In the genomic region with DNA sequence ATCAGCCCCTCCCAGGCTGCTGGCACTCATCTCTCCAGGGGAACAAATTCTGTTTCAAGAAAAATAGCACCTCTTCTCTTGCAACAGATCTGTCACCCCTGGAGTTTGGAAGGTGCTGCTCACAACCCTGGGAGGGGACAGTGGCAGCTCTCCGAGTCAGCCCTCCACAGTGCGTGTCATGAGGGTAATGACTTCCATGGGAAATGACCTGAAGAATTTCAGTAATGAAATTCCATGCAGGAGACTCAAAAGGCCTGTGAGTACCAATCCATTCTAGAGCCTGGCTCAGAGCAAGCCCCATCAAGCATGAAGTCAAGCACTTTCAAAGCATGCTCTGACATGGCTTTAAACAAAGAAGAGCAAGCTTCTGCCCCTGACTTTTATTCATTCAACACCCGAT, we compare ENCODE assay signal across 18 cellular contexts.
DNase-seq lines count a peak whose midpoint lies in the region; ATAC-seq, FAIRE-seq and TF ChIP-seq lines count a peak whose summit lies in the region.
"Had no signal": no experiment of that assay in that cellular context is flagged by ENCODE, and none has a peak within 500 bp of the region (broad histone marks: within the 10 kb centered on the region; RNA-seq: fewer than 3 reads in every experiment).

No MANE protein-coding gene starts in this region.

- peaks cover 42% of the 10 kb centered on the region for H3K4me1 Mint-ChIP-seq in type B pancreatic cell (ENCODE audit: unreplicated experiment)
- H3K4me1 Mint-ChIP-seq: CD8-positive, alpha-beta memory T cell had no signal

- H2BK15ac ChIP-seq in mesendoderm (replicated peaks; ENCODE audit: low read depth) = no peak overlapping the region

- peak; percentile 46 for DNase-seq in DMS79 (lab: John Stamatoyannopoulos, UW)
- DNase-seq in bronchial epithelial cell (ENCODE audit: low read depth) = peak; percentile 39
- DNase-seq in mesendoderm = peak; percentile 46
- DNase-seq in body of pancreas = no peak
- DNase-seq in type B pancreatic cell (ENCODE audit: extremely low spot score, unreplicated experiment) = no peak
- DNase-seq in pons (ENCODE audit: low spot score) = no peak
- DNase-seq in Right ventricle myocardium inferior (ENCODE audit: missing footprints) = no peak
- DNase-seq: 8988T; AML-193; Caco-2; CD8-positive, alpha-beta memory T cell had no signal

- H3K79me1 ChIP-seq in mesendoderm (ENCODE audit: low read length) = no peaks in the 10 kb centered on the region

- TF ChIP-seq CTCF in bronchial epithelial cell (IDR thresholded peaks at IDR 0.05; ENCODE audit: insufficient read depth, low read length, severe bottlenecking) (no peak), body of pancreas (IDR thresholded peaks at IDR 0.05) (no peak), type B pancreatic cell (conservative IDR thresholded peaks at IDR 0.05) (no peak)

- no peak overlapping the region for H3K9ac ChIP-seq in HUES48 (ENCODE audit: low read depth, low read length)
- no peak overlapping the region for H3K9ac ChIP-seq in mesendoderm (ENCODE audit: low read length)
- H3K9ac ChIP-seq: BLaER1 had no signal

- H3K9me3 ChIP-seq in HUES48 (ENCODE audit: control insufficient read depth, insufficient read depth, low read length) (peaks cover 18% of the 10 kb centered on the region), body of pancreas (no peaks in the 10 kb centered on the region)
- H3K9me3 ChIP-seq: HAP-1 had no signal

- H3K27me3 ChIP-seq in HUES48 (ENCODE audit: control insufficient read depth, insufficient read depth, low read length) = no peaks in the 10 kb centered on the region
- peaks cover 2% of the 10 kb centered on the region for H3K27me3 ChIP-seq in bronchial epithelial cell (ENCODE audit: control insufficient read depth, insufficient read depth, low read length)
- H3K27me3 ChIP-seq in mesendoderm (ENCODE audit: insufficient read depth, low read length, poor library complexity) = no peaks in the 10 kb centered on the region
- no peaks in the 10 kb centered on the region for H3K27me3 ChIP-seq in body of pancreas
- H3K27me3 ChIP-seq: BLaER1 had no signal

- TF ChIP-seq POLR2A in body of pancreas (IDR thresholded peaks at IDR 0.05) = no peak

- no peak overlapping the region for H4K5ac ChIP-seq in mesendoderm (ENCODE audit: low read length)

- H3K27ac Mint-ChIP-seq in type B pancreatic cell = no peak overlapping the region
- H3K27ac Mint-ChIP-seq: CD8-positive, alpha-beta memory T cell; HFFc6 had no signal

- H2BK5ac ChIP-seq in mesendoderm (ENCODE audit: low read length) = no peak overlapping the region

- no peak overlapping the region for H3K4me3 ChIP-seq in HUES48 (ENCODE audit: low read depth, low read length)
- no peak overlapping the region for H3K4me3 ChIP-seq in bronchial epithelial cell (ENCODE audit: low read depth, low read length)
- no peak overlapping the region for H3K4me3 ChIP-seq in mesendoderm (ENCODE audit: low read length)
- H3K4me3 ChIP-seq in body of pancreas = no peak overlapping the region
- H3K4me3 ChIP-seq: BLaER1, GM12878, HAP-1 had no signal

- no peaks in the 10 kb centered on the region for H3K9me3 Mint-ChIP-seq in type B pancreatic cell
- H3K9me3 Mint-ChIP-seq: HFFc6 had no signal

- no peaks in the 10 kb centered on the region for H3K36me3 Mint-ChIP-seq in type B pancreatic cell
- H3K36me3 Mint-ChIP-seq: CD8-positive, alpha-beta memory T cell had no signal

- H3K27ac ChIP-seq in HUES48 (ENCODE audit: low read depth, low read length) (peak overlapping the region; percentile 48), mesendoderm (ENCODE audit: low read depth, low read length) (no peak overlapping the region), body of pancreas (no peak overlapping the region)
- H3K27ac ChIP-seq: BLaER1 had no signal

- no peak overlapping the region for H3K56ac ChIP-seq in mesendoderm (ENCODE audit: low read length)

- H3K4me1 ChIP-seq in HUES48 (ENCODE audit: control insufficient read depth, insufficient read depth, low read length) = peaks cover 31% of the 10 kb centered on the region
- H3K4me1 ChIP-seq in mesendoderm (ENCODE audit: control insufficient read depth, low read depth, low read length) = peaks cover 11% of the 10 kb centered on the region
- H3K4me1 ChIP-seq in body of pancreas = no peaks in the 10 kb centered on the region
- H3K4me1 ChIP-seq: Caco-2, HAP-1 had no signal

- no peaks in the 10 kb centered on the region for H3K79me2 ChIP-seq in mesendoderm (ENCODE audit: control insufficient read depth, insufficient read depth, low read length)

- H3K18ac ChIP-seq in mesendoderm (ENCODE audit: low read length) = peak overlapping the region; percentile 43

- ATAC-seq in body of pancreas = no peak
- no peak for ATAC-seq in Right ventricle myocardium inferior
- ATAC-seq: GM12878 had no signal

- no peak overlapping the region for H3K4ac ChIP-seq in mesendoderm (ENCODE audit: low read depth, low read length)

- H3K23ac ChIP-seq in mesendoderm (ENCODE audit: low read length) = no peak overlapping the region

- no peak overlapping the region for H3K4me2 ChIP-seq in mesendoderm (ENCODE audit: low read length)
- H3K4me2 ChIP-seq: BLaER1 had no signal

- H4K8ac ChIP-seq in mesendoderm (ENCODE audit: low read depth, low read length) = no peak overlapping the region

- H3K36me3 ChIP-seq in HUES48 (ENCODE audit: control insufficient read depth, insufficient read depth, low read length) (no peaks in the 10 kb centered on the region), bronchial epithelial cell (ENCODE audit: control insufficient read depth, insufficient read depth, low read length) (no peaks in the 10 kb centered on the region), mesendoderm (ENCODE audit: control insufficient read depth, insufficient read depth, low read length) (no peaks in the 10 kb centered on the region), body of pancreas (replicated peaks in 1 of 2; ENCODE audit: insufficient read depth in 1 of 2, low read depth in 2 of 2) (no peaks in the 10 kb centered on the region)
- H3K36me3 ChIP-seq: BLaER1, HAP-1 had no signal

- H3K4me3 Mint-ChIP-seq in type B pancreatic cell = no peak overlapping the region
- H3K4me3 Mint-ChIP-seq: CD8-positive, alpha-beta memory T cell; HFFc6 had no signal

- intact Hi-C loops in body of pancreas (cut with DNase I) = no loop called here
- intact Hi-C loops in Right ventricle myocardium inferior (cut with DNase I) = loop anchor here (10.0 kb wide), 2 partner anchors 1416 to 1656 kb away; a partner anchor contains a TSS

- WGBS in mesendoderm (ENCODE audit: extremely low coverage, insufficient coverage, low lambda C conversion rate) = no CpG with 5 or more reads among the region's 3 CpGs
- 22 to 72% methylated on average over 1 to 3 of the region's 3 CpGs for WGBS in body of pancreas, 2 donors

- H2AK5ac ChIP-seq in mesendoderm (ENCODE audit: low read length) = no peak overlapping the region

- FAIRE-seq in bronchial epithelial cell (lab: Jason Lieb, UNC) = no peak
- FAIRE-seq: GM12878, GM18507, H1 had no signal

- H2BK120ac ChIP-seq in mesendoderm (ENCODE audit: low read depth, low read length) = peak overlapping the region; percentile 73

- peaks cover 4% of the 10 kb centered on the region for H3K27me3 Mint-ChIP-seq in type B pancreatic cell

Comparison
In these comparisons a context has a peak if more than half of its experiments do, and no peak if none do; other contexts are left out.
1. DNase-seq: peak in DMS79 (single experiment), bronchial epithelial cell (single experiment) and mesendoderm (single experiment); none in body of pancreas (0 of 4), type B pancreatic cell (single experiment), pons (single experiment) and Right ventricle myocardium inferior (single experiment).